In the genomic region with DNA sequence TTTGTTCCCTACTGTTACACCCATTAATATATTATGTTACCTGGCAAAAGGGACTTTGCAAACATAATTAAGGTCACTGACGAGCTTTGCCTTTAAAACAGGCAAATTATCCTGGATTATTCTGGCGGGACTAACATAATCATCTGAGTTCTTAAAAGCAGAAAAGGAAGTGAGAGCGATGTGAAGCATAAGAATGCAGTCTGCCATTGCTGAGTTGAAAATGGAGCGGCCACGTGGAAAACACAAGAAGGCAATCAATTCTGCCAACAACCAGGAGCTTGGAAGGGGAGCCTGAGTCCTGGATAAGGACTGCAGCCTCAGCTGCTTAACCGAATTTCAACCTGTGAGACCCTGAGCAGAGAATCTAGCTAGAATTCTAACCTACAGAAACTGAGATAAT, we compare ENCODE assay signal across 22 cellular contexts.
A peak's percentile ranks its signal among the peaks of the same experiment; 100 is the strongest.
DNase-seq lines count a peak whose midpoint lies in the region; ATAC-seq and TF ChIP-seq lines count a peak whose summit lies in the region.
"Had no signal": no experiment of that assay in that cellular context is flagged by ENCODE, and none has a peak within 500 bp of the region (broad histone marks: within the 10 kb centered on the region; RNA-seq: fewer than 3 reads in every experiment).

No MANE protein-coding gene starts in this region.

- no peaks in the 10 kb centered on the region for H3K9me3 ChIP-seq in OCI-LY1 (ENCODE audit: low read length)
- no peaks in the 10 kb centered on the region for H3K9me3 ChIP-seq in OCI-LY7 (ENCODE audit: low read length)
- H3K9me3 ChIP-seq: BE2C, BLaER1 had no signal

- no peak overlapping the region for H2AFZ ChIP-seq in OCI-LY1 (ENCODE audit: low read length)
- peak overlapping the region; percentile 62 for H2AFZ ChIP-seq in OCI-LY7 (ENCODE audit: low read length)

- H3K4me2 ChIP-seq in OCI-LY1 (ENCODE audit: low read length) (peak overlapping the region; percentile 3; the same call in 1 of the 2 replicates), OCI-LY7 (ENCODE audit: low read length) (peak overlapping the region; percentile 7; the same call in 1 of the 2 replicates)
- H3K4me2 ChIP-seq: BLaER1 had no signal

- no peaks in the 10 kb centered on the region for H3F3A ChIP-seq in OCI-LY1 (ENCODE audit: insufficient read depth, low read length)

- H3K4me3 ChIP-seq in OCI-LY1 (ENCODE audit: low read depth, low read length, poor library complexity, severe bottlenecking) (no peak overlapping the region), OCI-LY7 (ENCODE audit: low read depth, low read length, poor library complexity, severe bottlenecking) (no peak overlapping the region)
- H3K4me3 ChIP-seq: BLaER1, GM12878 had no signal

- POLR2A ChIA-PET in OCI-LY7 (lab: Charles Lee) = no interaction called here

- intact Hi-C loops in OCI-LY7 (cut with micrococcal nuclease; ENCODE audit: unreplicated experiment) = no loop called here

- H3K27me3 ChIP-seq in OCI-LY1 (ENCODE audit: insufficient read depth, low read length) = no peaks in the 10 kb centered on the region
- H3K27me3 ChIP-seq: BE2C, BLaER1 had no signal

- DNase-seq in OCI-LY7 (ENCODE audit: low spot score) (no peak), NOMO-1 (lab: John Stamatoyannopoulos, UW; ENCODE audit: unreplicated experiment in 2 of 2) (no peak), NCI-H2107 (lab: John Stamatoyannopoulos, UW) (no peak)
- DNase-seq: 8988T; ACHN; BE2C; C1 segment of cervical spinal cord; CD4-positive, alpha-beta memory T cell; CD4-positive, CD25-positive, alpha-beta regulatory T cell; CD8-positive, alpha-beta memory T cell; COR-L47; DMS 273 treated with DMSO at 0.1 percent for 48 hours; DMS153; DMS53; DMS79; DND-41; EL; GDM1 had no signal

- ATAC-seq in HG03565 (IDR thresholded peaks at IDR 0.05; ENCODE audit: unreplicated experiment) = no peak
- ATAC-seq: GM12878 had no signal

- H3K79me2 ChIP-seq in OCI-LY1 (ENCODE audit: insufficient read depth, low read length) (no peaks in the 10 kb centered on the region), OCI-LY7 (ENCODE audit: insufficient read depth, low read depth, low read length) (no peaks in the 10 kb centered on the region)

- H3K36me3 ChIP-seq in OCI-LY1 (ENCODE audit: insufficient read depth, low read length) (no peaks in the 10 kb centered on the region), OCI-LY7 (ENCODE audit: insufficient read depth, low read length) (no peaks in the 10 kb centered on the region)
- H3K36me3 ChIP-seq: BE2C, BLaER1 had no signal

- H3K9me2 ChIP-seq in OCI-LY1 (ENCODE audit: low read depth, low read length) (no peaks in the 10 kb centered on the region), OCI-LY7 (ENCODE audit: insufficient read depth, low read length) (no peaks in the 10 kb centered on the region)

- TF ChIP-seq CTCF in OCI-LY1 (IDR thresholded peaks at IDR 0.05; ENCODE audit: low read length) (no peak), OCI-LY7 (conservative IDR thresholded peaks at IDR 0.05; ENCODE audit: low read length) (no peak)

- CTCF ChIA-PET in OCI-LY7 (lab: Charles Lee; ENCODE audit: unreplicated experiment) = no interaction called here

- H4K20me1 ChIP-seq in OCI-LY1 (ENCODE audit: insufficient read depth, low read length) (no peaks in the 10 kb centered on the region), OCI-LY7 (ENCODE audit: insufficient read depth, low read length) (no peaks in the 10 kb centered on the region)
- H4K20me1 ChIP-seq: BLaER1 had no signal

- H3K4me1 ChIP-seq in OCI-LY1 (ENCODE audit: insufficient read depth, low read length, severe bottlenecking) (peaks cover 24% of the 10 kb centered on the region), OCI-LY7 (ENCODE audit: insufficient read depth, low read length, poor library complexity, severe bottlenecking) (peaks cover 10% of the 10 kb centered on the region)
- H3K4me1 ChIP-seq: BE2C, BLaER1 had no signal

- no peak overlapping the region for H3K9ac ChIP-seq in OCI-LY1 (ENCODE audit: low read length)
- H3K9ac ChIP-seq: BLaER1 had no signal

- no TSS peak for BruUV-seq in OCI-LY7 (replicated peaks; lab: Mats Ljungman, UMichigan)

- H3K27ac ChIP-seq in OCI-LY1 (ENCODE audit: low read depth, low read length, poor library complexity, severe bottlenecking) (no peak overlapping the region), OCI-LY7 (ENCODE audit: low read depth, low read length, poor library complexity, severe bottlenecking) (no peak overlapping the region)
- H3K27ac ChIP-seq: BLaER1 had no signal
